1 cellular context compared by ENCODE assay signal in the genomic region with DNA sequence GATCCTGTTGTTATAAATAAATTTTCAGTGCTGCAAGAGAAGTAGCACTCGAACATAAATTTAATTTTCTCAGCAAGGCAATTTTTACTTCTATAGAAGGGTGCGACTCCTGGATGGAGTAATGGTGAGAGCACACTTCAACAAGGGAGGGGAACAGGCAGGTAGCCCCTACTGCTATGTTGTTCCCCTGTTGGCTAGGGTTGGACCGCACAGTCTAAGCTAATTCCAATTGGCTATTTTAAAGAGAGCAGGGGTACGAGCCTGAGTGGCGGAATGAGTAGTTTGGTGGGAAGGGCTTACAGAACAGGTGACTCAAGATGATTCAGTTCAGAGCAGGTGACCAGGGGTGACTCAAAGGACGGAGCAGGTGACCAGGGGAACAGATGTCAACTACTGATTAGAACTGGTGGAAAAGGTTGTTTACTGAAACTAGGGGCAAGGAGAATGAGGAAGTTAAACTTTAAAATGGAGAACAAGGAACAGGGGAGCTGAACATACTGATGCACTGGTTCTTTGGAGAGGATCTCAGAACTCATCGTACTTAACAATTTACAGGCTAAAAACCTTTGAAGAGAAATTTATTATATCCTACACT.
TF ChIP-seq lines count a peak whose summit lies in the region.
"Not testable (repeated sequence)": the region's sequence is repeated elsewhere in the genome, so short reads cannot be mapped to it uniquely, and the experiment has no call there.

No MANE protein-coding gene starts in this region.

TF ChIP-seq in K562, 482 proteins besides CTCF, POLR2A, EP300 and RAD21 (continued from another document and continues in another):
- TF ChIP-seq RAD51 (IDR thresholded peaks at IDR 0.05; ENCODE audit: borderline replicate concordance, low read depth) (peak; percentile 93), CXXC5 (CRISPR knock-in tag; IDR thresholded peaks at IDR 0.05) (peak; percentile 68), E2F4 (CRISPR knock-in tag; IDR thresholded peaks at IDR 0.05; ENCODE audit: low read depth) (peak; percentile 48; the same call in 1 of the 2 replicates), ZEB2 (IDR thresholded peaks at IDR 0.05) (peak; percentile 100), SOX6 (IDR thresholded peaks at IDR 0.05) (peak; percentile 95), TEAD4 (IDR thresholded peaks at IDR 0.05; ENCODE audit: low read length) (peak; percentile 87), FOXM1 (IDR thresholded peaks at IDR 0.05; ENCODE audit: low read depth) (peak; percentile 96), ZFP91 (CRISPR knock-in tag; IDR thresholded peaks at IDR 0.05) (peak; percentile 41; the same call in 1 of the 2 replicates), TCF15 (CRISPR knock-in tag; IDR thresholded peaks at IDR 0.05) (peak; percentile 77; the same call in 1 of the 2 replicates), ZFPM2 (CRISPR knock-in tag; IDR thresholded peaks at IDR 0.05) (peak; percentile 38; the same call in 1 of the 2 replicates), CCNT2 (IDR thresholded peaks at IDR 0.05; ENCODE audit: borderline replicate concordance, extremely low read depth, insufficient read length, low read depth, low read length) (peak; percentile 46), ESRRA (IDR thresholded peaks at IDR 0.05; ENCODE audit: borderline replicate concordance, low read depth) (peak; percentile 95), L3MBTL2 (IDR thresholded peaks at IDR 0.05) (peak; percentile 75), ATF3 (IDR thresholded peaks at IDR 0.05) (peak; percentile 98), ATF3 (CRISPR knock-in tag; conservative IDR thresholded peaks at IDR 0.05) (peak; percentile 96), RCOR1 (IDR thresholded peaks at IDR 0.05; ENCODE audit: borderline replicate concordance in 1 of 2, low read depth in 2 of 2, low read length in 2 of 2) (peak in 1 of 2 experiments; percentile 85; a peak in 2 of 4 replicates), ARNT (IDR thresholded peaks at IDR 0.05) (peak; percentile 53 to 62; a peak in 2 of 4 replicates), TEAD1 (CRISPR knock-in tag; IDR thresholded peaks at IDR 0.05) (peak in 1 of 2 experiments; percentile 60; a peak in 2 of 4 replicates), OTX1 (CRISPR knock-in tag; IDR thresholded peaks at IDR 0.05) (peak; percentile 44; the same call in 1 of the 2 replicates), KDM1A (IDR thresholded peaks at IDR 0.05) (peak in 1 of 2 experiments; percentile 39; a peak in 2 of 4 replicates), TRIM24 (IDR thresholded peaks at IDR 0.05) (peak; percentile 99), MTA1 (IDR thresholded peaks at IDR 0.05; ENCODE audit: borderline replicate concordance) (peak; percentile 94), TARDBP (IDR thresholded peaks at IDR 0.05) (peak; percentile 64; the same call in 1 of the 2 replicates), KHSRP (IDR thresholded peaks at IDR 0.05) (peak; percentile 65; the same call in 1 of the 2 replicates), CBX1 (IDR thresholded peaks at IDR 0.05; ENCODE audit: low read depth) (peak; percentile 88), FOXP1 (CRISPR knock-in tag; IDR thresholded peaks at IDR 0.05) (0 out of 2 replicates have a peak, but pooled peaks have one; percentile 57), ZNF639 (CRISPR knock-in tag; conservative IDR thresholded peaks at IDR 0.05 in 1 of 2, IDR thresholded peaks at IDR 0.05 in 1 of 2) (peak in 1 of 2 experiments; percentile 63; a peak in 2 of 4 replicates), RFX1 (IDR thresholded peaks at IDR 0.05) (peak; percentile 72), MAX (CRISPR knock-in tag; IDR thresholded peaks at IDR 0.05) (0 out of 2 replicates have a peak, but pooled peaks have one; percentile 15), EP400 (IDR thresholded peaks at IDR 0.05) (peak; percentile 71), BCOR (IDR thresholded peaks at IDR 0.05) (peak; percentile 57; the same call in 1 of the 2 replicates)
- not testable (repeated sequence) for TF ChIP-seq TEAD4 (CRISPR knock-in tag; IDR thresholded peaks at IDR 0.05; ENCODE audit: borderline replicate concordance); FOXM1 (CRISPR knock-in tag; IDR thresholded peaks at IDR 0.05; ENCODE audit: low read depth)
- TF ChIP-seq, protein P1, sequence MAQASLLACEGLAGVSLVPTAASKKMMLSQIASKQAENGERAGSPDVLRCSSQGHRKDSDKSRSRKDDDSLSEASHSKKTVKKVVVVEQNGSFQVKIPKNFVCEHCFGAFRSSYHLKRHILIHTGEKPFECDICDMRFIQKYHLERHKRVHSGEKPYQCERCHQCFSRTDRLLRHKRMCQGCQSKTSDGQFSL (CRISPR knock-in tag; IDR thresholded peaks at IDR 0.05), result 0 out of 2 replicates have a peak, but pooled peaks have one; percentile 40
- TF ChIP-seq, protein P1 (tag; IDR thresholded peaks at IDR 0.05), result not testable (repeated sequence)
- TF ChIP-seq, protein P2, sequence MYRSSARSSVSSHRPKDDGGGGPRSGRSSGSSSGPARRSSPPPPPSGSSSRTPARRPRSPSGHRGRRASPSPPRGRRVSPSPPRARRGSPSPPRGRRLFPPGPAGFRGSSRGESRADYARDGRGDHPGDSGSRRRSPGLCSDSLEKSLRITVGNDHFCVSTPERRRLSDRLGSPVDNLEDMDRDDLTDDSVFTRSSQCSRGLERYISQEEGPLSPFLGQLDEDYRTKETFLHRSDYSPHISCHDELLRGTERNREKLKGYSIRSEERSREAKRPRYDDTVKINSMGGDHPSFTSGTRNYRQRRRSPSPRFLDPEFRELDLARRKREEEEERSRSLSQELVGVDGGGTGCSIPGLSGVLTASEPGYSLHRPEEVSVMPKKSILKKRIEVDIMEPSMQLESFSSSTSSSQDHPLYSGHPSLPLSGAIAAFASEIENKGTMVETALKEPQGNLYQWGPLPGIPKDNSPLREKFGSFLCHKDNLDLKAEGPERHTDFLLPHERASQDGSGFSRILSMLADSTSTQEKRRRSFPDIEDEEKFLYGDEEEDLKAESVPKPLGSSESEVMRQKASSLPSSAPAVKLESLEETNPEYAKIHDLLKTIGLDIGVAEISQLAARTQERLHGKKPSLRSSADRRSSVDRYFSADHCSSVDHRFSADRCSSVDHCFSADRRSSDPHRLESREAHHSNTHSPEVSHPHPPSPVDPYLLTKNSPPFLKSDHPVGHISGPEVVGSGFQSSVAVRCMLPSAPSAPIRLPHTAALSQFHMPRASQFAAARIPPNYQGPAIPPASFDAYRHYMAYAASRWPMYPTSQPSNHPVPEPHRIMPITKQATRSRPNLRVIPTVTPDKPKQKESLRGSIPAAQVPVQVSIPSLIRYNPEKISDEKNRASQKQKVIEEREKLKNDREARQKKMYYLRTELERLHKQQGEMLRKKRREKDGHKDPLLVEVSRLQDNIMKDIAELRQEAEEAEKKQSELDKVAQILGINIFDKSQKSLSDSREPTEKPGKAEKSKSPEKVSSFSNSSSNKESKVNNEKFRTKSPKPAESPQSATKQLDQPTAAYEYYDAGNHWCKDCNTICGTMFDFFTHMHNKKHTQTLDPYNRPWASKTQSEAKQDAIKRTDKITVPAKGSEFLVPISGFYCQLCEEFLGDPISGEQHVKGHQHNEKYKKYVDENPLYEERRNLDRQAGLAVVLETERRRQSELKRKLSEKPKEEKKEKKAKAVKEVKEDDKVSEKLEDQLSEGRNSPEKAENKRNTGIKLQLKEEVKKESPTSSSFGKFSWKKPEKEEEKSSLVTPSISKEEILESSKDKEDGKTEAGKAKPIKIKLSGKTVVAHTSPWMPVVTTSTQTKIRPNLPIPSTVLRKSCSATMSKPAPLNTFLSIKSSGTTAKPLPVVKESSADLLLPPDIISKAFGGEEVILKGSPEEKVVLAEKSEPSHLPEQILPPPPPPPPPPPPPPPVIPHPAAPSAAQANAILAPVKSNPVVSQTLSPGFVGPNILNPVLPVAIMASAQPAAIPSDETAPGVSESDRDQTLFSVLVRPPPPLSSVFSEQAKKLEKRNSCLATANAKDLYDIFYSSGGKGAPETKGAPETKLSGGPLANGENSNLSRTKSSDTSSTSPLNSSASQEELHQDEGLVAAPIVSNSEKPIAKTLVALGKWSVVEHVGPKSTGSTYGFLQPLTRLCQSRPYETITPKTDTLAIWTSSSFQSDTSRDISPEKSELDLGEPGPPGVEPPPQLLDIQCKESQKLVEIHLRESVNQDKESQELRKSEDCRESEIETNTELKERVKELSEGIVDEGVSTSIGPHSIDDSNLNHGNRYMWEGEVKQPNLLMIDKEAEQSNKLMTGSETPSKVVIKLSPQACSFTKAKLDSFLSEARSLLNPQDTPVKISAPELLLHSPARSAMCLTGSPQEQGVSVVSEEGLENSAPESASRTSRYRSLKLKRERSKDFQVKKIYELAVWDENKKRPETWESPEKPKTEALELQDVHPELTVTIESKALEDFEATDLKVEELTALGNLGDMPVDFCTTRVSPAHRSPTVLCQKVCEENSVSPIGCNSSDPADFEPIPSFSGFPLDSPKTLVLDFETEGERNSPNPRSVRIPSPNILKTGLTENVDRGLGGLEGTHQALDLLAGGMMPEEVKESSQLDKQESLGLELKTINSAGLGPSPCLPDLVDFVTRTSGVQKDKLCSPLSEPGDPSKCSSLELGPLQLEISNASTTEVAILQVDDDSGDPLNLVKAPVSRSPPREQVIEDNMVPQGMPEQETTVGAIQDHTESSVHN (IDR thresholded peaks at IDR 0.05; ENCODE audit: borderline replicate concordance in 1 of 2, low read depth in 1 of 2), result peak in 1 of 2 experiments; percentile 98; a peak in 2 of 4 replicates
- TF ChIP-seq, protein P3, sequence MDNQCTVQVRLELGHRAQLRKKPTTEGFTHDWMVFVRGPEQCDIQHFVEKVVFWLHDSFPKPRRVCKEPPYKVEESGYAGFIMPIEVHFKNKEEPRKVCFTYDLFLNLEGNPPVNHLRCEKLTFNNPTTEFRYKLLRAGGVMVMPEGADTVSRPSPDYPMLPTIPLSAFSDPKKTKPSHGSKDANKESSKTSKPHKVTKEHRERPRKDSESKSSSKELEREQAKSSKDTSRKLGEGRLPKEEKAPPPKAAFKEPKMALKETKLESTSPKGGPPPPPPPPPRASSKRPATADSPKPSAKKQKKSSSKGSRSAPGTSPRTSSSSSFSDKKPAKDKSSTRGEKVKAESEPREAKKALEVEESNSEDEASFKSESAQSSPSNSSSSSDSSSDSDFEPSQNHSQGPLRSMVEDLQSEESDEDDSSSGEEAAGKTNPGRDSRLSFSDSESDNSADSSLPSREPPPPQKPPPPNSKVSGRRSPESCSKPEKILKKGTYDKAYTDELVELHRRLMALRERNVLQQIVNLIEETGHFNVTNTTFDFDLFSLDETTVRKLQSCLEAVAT (IDR thresholded peaks at IDR 0.05), result peak; percentile 34 to 93; a peak in 3 of 4 replicates
- TF ChIP-seq, protein P4, sequence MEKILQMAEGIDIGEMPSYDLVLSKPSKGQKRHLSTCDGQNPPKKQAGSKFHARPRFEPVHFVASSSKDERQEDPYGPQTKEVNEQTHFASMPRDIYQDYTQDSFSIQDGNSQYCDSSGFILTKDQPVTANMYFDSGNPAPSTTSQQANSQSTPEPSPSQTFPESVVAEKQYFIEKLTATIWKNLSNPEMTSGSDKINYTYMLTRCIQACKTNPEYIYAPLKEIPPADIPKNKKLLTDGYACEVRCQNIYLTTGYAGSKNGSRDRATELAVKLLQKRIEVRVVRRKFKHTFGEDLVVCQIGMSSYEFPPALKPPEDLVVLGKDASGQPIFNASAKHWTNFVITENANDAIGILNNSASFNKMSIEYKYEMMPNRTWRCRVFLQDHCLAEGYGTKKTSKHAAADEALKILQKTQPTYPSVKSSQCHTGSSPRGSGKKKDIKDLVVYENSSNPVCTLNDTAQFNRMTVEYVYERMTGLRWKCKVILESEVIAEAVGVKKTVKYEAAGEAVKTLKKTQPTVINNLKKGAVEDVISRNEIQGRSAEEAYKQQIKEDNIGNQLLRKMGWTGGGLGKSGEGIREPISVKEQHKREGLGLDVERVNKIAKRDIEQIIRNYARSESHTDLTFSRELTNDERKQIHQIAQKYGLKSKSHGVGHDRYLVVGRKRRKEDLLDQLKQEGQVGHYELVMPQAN (IDR thresholded peaks at IDR 0.05; ENCODE audit: borderline replicate concordance), result peak; percentile 34; the same call in 1 of the 2 replicates
